ENCODE assay signal across 1 cellular context in genomic region chr1:192703283-192704206, GRCh38.
TF ChIP-seq lines count a peak whose summit lies in the region.

No MANE protein-coding gene starts in this region.

TF ChIP-seq in GM12878, 131 proteins besides CTCF, POLR2A, EP300 and RAD21 (continued from another document and continues in another):
- TF ChIP-seq FOS (IDR thresholded peaks at IDR 0.05; ENCODE audit: borderline replicate concordance, extremely low read depth, insufficient read length) (no peak), ZNF622 (IDR thresholded peaks at IDR 0.05) (no peak), ZNF217 (IDR thresholded peaks at IDR 0.05) (no peak), SMARCA5 (IDR thresholded peaks at IDR 0.05) (no peak), TCF12 (IDR thresholded peaks at IDR 0.05; ENCODE audit: low read depth, low read length) (no peak), NFYA (IDR thresholded peaks at IDR 0.05; ENCODE audit: borderline replicate concordance, low read depth, low read length) (no peak), SKIL (IDR thresholded peaks at IDR 0.05; ENCODE audit: low read depth, poor library complexity, severe bottlenecking) (no peak), TCF3 (IDR thresholded peaks at IDR 0.05; ENCODE audit: borderline replicate concordance, insufficient read depth, low read depth, low read length) (no peak), E2F4 (IDR thresholded peaks at IDR 0.05; ENCODE audit: low read depth, low read length) (no peak), NBN (IDR thresholded peaks at IDR 0.05) (no peak), MTA3 (IDR thresholded peaks at IDR 0.05; ENCODE audit: borderline replicate concordance, low read length) (0 out of 2 replicates have a peak, but pooled peaks have one; percentile 32), JUND (IDR thresholded peaks at IDR 0.05; ENCODE audit: low read depth, low read length) (no peak), RCOR1 (conservative IDR thresholded peaks at IDR 0.05; ENCODE audit: low read depth, low read length) (no peak), TCF7 (IDR thresholded peaks at IDR 0.05; ENCODE audit: borderline replicate concordance) (no peak), PAX5 (IDR thresholded peaks at IDR 0.05; ENCODE audit: borderline replicate concordance, low read depth, low read length) (0 out of 2 replicates have a peak, but pooled peaks have one; percentile 21), IKZF1 (conservative IDR thresholded peaks at IDR 0.05) (0 out of 2 replicates have a peak, but pooled peaks have one; percentile 29), SMC3 (IDR thresholded peaks at IDR 0.05; ENCODE audit: borderline replicate concordance, low read length) (no peak), PML (IDR thresholded peaks at IDR 0.05; ENCODE audit: low read length) (no peak), RELA (IDR thresholded peaks at IDR 0.05; ENCODE audit: borderline replicate concordance, partially characterized antibody) (no peak), IRF5 (IDR thresholded peaks at IDR 0.05; ENCODE audit: borderline replicate concordance) (no peak), TAF1 (IDR thresholded peaks at IDR 0.05; ENCODE audit: borderline replicate concordance, low read depth, low read length) (no peak), ZBED1 (IDR thresholded peaks at IDR 0.05; ENCODE audit: borderline replicate concordance) (no peak), LARP7 (IDR thresholded peaks at IDR 0.05) (no peak), GATAD2B (conservative IDR thresholded peaks at IDR 0.05; ENCODE audit: low read depth) (no peak), IRF3 (IDR thresholded peaks at IDR 0.05) (no peak), ZNF207 (IDR thresholded peaks at IDR 0.05; ENCODE audit: borderline replicate concordance) (no peak), YY1 (IDR thresholded peaks at IDR 0.05; ENCODE audit: low read depth, low read length) (no peak), GABPA (IDR thresholded peaks at IDR 0.05; ENCODE audit: low read depth) (no peak), IKZF2 (IDR thresholded peaks at IDR 0.05) (peak; percentile 44; a peak in 1 of 4 replicates), MTA2 (IDR thresholded peaks at IDR 0.05; ENCODE audit: low read depth) (peak; percentile 54), ZNF592 (IDR thresholded peaks at IDR 0.05) (no peak), MYC (IDR thresholded peaks at IDR 0.05; ENCODE audit: insufficient read depth, insufficient read length, insufficient replicate concordance, low read length, severe bottlenecking) (no peak), RUNX3 (IDR thresholded peaks at IDR 0.05; ENCODE audit: low read length) (peak; percentile 92), DPF2 (IDR thresholded peaks at IDR 0.05) (peak; percentile 75; the same call in 1 of the 2 replicates), NFIC (IDR thresholded peaks at IDR 0.05; ENCODE audit: low read depth, low read length) (peak; percentile 70), PBX3 (IDR thresholded peaks at IDR 0.05; ENCODE audit: insufficient replicate concordance, low read depth, low read length) (no peak), BACH1 (IDR thresholded peaks at IDR 0.05; ENCODE audit: borderline replicate concordance) (no peak), MAX (IDR thresholded peaks at IDR 0.05; ENCODE audit: low read depth, low read length) (no peak), PKNOX1 (IDR thresholded peaks at IDR 0.05) (peak; percentile 74), BRCA1 (IDR thresholded peaks at IDR 0.05; ENCODE audit: low read depth, low read length) (no peak), TARDBP (IDR thresholded peaks at IDR 0.05; ENCODE audit: borderline replicate concordance) (no peak), NR2F1 (conservative IDR thresholded peaks at IDR 0.05) (no peak), ATF2 (IDR thresholded peaks at IDR 0.05; ENCODE audit: low read length) (peak; percentile 35; the same call in 1 of the 2 replicates), SREBF1 (IDR thresholded peaks at IDR 0.05; ENCODE audit: low read length) (no peak), SP1 (IDR thresholded peaks at IDR 0.05; ENCODE audit: low read depth, low read length) (no peak), EED (IDR thresholded peaks at IDR 0.05; ENCODE audit: low read depth) (0 out of 2 replicates have a peak, but pooled peaks have one; percentile 23), ATF7 (IDR thresholded peaks at IDR 0.05; ENCODE audit: low read depth) (no peak), CHD4 (IDR thresholded peaks at IDR 0.05) (no peak), HSF1 (IDR thresholded peaks at IDR 0.05; ENCODE audit: low read depth, low read length) (no peak), SIN3A (IDR thresholded peaks at IDR 0.05; ENCODE audit: low read depth, low read length) (no peak), JUNB (IDR thresholded peaks at IDR 0.05) (peak; percentile 24; the same call in 1 of the 2 replicates), NR2C2 (IDR thresholded peaks at IDR 0.05; ENCODE audit: borderline replicate concordance, control insufficient read depth, insufficient read length, low read depth) (no peak), MEF2A (IDR thresholded peaks at IDR 0.05; ENCODE audit: insufficient read depth, low read depth, low read length) (peak; percentile 47; the same call in 1 of the 2 replicates), CHD1 (IDR thresholded peaks at IDR 0.05; ENCODE audit: low read depth, low read length) (no peak), ZSCAN29 (IDR thresholded peaks at IDR 0.05) (no peak)
